ENCODE assay signal across 1 cellular context in the genomic region with DNA sequence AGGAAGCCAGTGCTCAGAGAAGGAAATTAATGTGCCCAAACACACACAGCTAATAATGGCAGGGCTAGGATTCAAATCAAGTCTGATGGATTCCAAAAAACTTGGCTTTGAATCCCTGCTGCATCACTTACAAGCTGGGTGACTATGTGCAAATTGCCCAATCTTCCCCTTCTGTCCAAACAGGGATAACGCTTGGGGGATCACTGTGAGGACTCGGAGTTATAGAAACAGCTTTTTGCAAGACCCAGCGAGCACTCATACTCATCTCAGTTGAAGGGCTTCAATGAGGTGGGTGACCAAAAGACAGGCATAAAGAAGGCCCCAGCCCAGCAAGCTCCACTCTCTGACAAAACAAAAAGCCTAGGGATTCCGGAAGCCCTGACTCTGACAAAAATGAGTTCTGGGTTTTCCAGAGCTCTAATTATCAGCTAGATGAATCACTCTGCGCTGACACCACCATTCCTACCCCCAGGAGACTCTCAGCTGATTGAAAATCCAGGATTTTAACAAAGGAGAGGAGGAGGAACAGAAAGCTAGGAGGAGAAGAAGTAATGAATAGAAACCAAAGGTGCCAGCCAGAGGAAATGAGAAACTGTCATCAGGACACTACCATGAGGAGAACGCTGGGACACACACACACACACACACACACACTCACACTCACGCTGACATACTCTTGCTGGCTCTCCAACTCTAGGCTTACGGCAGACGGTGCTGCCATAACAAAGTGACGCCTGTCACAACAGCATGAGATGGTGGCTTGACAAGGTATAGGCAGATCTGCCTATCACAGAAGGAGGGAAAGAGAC.
TF ChIP-seq lines count a peak whose summit lies in the region.

No MANE protein-coding gene starts in this region.

TF ChIP-seq in GM23338, 12 proteins besides CTCF, POLR2A, EP300 and RAD21 (continued from another document):
- TF ChIP-seq, protein P1, sequence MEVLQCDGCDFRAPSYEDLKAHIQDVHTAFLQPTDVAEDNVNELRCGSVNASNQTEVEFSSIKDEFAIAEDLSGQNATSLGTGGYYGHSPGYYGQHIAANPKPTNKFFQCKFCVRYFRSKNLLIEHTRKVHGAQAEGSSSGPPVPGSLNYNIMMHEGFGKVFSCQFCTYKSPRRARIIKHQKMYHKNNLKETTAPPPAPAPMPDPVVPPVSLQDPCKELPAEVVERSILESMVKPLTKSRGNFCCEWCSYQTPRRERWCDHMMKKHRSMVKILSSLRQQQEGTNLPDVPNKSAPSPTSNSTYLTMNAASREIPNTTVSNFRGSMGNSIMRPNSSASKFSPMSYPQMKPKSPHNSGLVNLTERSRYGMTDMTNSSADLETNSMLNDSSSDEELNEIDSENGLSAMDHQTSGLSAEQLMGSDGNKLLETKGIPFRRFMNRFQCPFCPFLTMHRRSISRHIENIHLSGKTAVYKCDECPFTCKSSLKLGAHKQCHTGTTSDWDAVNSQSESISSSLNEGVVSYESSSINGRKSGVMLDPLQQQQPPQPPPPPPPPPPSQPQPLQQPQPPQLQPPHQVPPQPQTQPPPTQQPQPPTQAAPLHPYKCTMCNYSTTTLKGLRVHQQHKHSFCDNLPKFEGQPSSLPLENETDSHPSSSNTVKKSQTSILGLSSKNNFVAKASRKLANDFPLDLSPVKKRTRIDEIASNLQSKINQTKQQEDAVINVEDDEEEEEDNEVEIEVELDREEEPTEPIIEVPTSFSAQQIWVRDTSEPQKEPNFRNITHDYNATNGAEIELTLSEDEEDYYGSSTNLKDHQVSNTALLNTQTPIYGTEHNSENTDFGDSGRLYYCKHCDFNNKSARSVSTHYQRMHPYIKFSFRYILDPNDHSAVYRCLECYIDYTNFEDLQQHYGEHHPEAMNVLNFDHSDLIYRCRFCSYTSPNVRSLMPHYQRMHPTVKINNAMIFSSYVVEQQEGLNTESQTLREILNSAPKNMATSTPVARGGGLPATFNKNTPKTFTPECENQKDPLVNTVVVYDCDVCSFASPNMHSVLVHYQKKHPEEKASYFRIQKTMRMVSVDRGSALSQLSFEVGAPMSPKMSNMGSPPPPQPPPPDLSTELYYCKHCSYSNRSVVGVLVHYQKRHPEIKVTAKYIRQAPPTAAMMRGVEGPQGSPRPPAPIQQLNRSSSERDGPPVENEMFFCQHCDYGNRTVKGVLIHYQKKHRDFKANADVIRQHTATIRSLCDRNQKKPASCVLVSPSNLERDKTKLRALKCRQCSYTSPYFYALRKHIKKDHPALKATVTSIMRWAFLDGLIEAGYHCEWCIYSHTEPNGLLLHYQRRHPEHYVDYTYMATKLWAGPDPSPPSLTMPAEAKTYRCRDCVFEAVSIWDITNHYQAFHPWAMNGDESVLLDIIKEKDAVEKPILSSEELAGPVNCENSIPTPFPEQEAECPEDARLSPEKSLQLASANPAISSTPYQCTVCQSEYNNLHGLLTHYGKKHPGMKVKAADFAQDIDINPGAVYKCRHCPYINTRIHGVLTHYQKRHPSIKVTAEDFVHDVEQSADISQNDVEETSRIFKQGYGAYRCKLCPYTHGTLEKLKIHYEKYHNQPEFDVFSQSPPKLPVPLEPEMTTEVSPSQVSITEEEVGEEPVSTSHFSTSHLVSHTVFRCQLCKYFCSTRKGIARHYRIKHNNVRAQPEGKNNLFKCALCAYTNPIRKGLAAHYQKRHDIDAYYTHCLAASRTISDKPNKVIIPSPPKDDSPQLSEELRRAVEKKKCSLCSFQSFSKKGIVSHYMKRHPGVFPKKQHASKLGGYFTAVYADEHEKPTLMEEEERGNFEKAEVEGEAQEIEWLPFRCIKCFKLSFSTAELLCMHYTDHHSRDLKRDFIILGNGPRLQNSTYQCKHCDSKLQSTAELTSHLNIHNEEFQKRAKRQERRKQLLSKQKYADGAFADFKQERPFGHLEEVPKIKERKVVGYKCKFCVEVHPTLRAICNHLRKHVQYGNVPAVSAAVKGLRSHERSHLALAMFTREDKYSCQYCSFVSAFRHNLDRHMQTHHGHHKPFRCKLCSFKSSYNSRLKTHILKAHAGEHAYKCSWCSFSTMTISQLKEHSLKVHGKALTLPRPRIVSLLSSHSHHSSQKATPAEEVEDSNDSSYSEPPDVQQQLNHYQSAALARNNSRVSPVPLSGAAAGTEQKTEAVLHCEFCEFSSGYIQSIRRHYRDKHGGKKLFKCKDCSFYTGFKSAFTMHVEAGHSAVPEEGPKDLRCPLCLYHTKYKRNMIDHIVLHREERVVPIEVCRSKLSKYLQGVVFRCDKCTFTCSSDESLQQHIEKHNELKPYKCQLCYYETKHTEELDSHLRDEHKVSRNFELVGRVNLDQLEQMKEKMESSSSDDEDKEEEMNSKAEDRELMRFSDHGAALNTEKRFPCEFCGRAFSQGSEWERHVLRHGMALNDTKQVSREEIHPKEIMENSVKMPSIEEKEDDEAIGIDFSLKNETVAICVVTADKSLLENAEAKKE (CRISPR knock-in tag; IDR thresholded peaks at IDR 0.05), result no peak
- TF ChIP-seq JUNB (IDR thresholded peaks at IDR 0.05; ENCODE audit: unreplicated experiment) (no peak), STAT1 (IDR thresholded peaks at IDR 0.05; ENCODE audit: unreplicated experiment) (no peak)
